In the genomic region with DNA sequence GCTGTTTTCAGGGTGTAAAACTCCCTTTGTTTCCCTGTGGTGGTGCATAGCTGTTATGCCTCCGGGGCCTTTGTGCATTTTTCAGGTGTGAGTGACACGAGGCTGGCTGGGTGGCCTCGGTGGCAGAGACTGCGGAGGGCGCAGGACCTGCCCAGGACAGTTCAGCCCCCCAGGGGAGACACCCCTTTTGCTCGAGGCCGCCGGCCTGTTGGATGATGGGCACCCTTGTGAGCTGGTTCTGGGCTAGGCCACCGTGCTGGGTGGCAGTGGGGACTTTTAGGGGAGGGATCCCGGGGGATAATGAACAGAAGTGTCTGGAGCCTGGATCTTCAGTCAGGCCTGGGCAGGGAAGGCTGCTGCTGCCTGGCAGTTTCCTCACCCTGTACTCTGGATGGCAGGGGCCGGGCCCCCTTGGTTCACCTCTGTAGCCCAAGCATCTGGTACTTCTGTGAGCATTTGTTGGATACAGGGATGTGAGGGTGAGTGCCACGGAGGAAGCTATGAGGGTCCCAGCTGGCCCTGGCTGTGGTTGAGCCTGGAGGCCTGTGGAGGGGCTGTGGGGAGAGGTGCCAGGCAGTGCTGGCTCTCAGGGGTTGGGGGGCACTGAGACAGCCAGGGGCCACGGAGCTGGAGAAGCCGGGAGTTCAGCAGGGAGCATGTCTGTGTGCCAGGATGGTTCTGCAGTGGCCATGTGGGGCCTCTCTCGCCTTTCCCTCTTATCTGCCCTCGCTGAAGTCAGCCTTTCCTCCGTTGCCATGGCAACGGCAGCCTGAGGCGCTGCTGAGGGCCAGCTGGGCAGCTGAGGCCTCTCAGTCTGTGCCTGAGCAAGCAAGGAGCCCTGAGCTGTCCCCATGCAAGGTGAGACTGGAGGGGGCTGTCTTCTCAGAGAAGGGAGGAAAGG, we compare ENCODE assay signal across 11 cellular contexts. TPM values are rescaled to one million over a fixed set of nuclear protein-coding genes. Genes with fewer than 3 reads are reported as not detected.
DNase-seq lines count a peak whose midpoint lies in the region; ATAC-seq, FAIRE-seq and TF ChIP-seq lines count a peak whose summit lies in the region.
"Had no signal": no experiment of that assay in that cellular context is flagged by ENCODE, and none has a peak within 500 bp of the region (broad histone marks: within the 10 kb centered on the region; RNA-seq: fewer than 3 reads in every experiment).

No MANE protein-coding gene starts in this region.

- H3K4me3 ChIP-seq in kidney (ENCODE audit: low read length in 2 of 2): no peak overlapping the region
- no peak overlapping the region for H3K4me3 ChIP-seq in naive thymus-derived CD4-positive, alpha-beta T cell (ENCODE audit: low read length)
- H3K4me3 ChIP-seq: ascending aorta had no signal

- FAIRE-seq in kidney (lab: Jason Lieb, UNC): no peak

- POLR2A ChIA-PET in naive thymus-derived CD4-positive, alpha-beta T cell (lab: Charles Lee): no interaction called here
- POLR2A ChIA-PET in activated CD8-positive, alpha-beta T cell treated with anti-CD3 and anti-CD28 coated beads, Interleukin-2, amount 10 ng/mL, durations not matched to agents 7 days and 5 days (lab: Charles Lee): no interaction called here

- no peak overlapping the region for H3K27ac Mint-ChIP-seq in naive thymus-derived CD4-positive, alpha-beta T cell
- H3K27ac Mint-ChIP-seq in activated CD8-positive, alpha-beta T cell treated with anti-CD3 and anti-CD28 coated beads, Interleukin-2, amount 10 ng/mL, durations not matched to agents 7 days and 5 days: no peak overlapping the region
- H3K27ac Mint-ChIP-seq: CD4-positive, CD25-positive, alpha-beta regulatory T cell; stimulated activated naive CD8-positive, alpha-beta T cell treated with anti-CD3 and anti-CD28 coated beads, Interleukin-15, Interleukin-2, amounts not matched to agents 100 ng/mL and 50 ng/mL, for 24 hours had no signal

- ATAC-seq in HG02610 (IDR thresholded peaks at IDR 0.05; ENCODE audit: unreplicated experiment): no peak
- ATAC-seq in naive thymus-derived CD4-positive, alpha-beta T cell: no peak
- no peak for ATAC-seq in activated CD8-positive, alpha-beta T cell treated with anti-CD3 and anti-CD28 coated beads, Interleukin-2, amount 10 ng/mL, durations not matched to agents 7 days and 5 days

- no peak overlapping the region for H3K4me3 Mint-ChIP-seq in naive thymus-derived CD4-positive, alpha-beta T cell
- no peak overlapping the region for H3K4me3 Mint-ChIP-seq in activated CD8-positive, alpha-beta T cell treated with anti-CD3 and anti-CD28 coated beads, Interleukin-2, amount 10 ng/mL, durations not matched to agents 7 days and 5 days

- peak; percentile 61 for DNase-seq in AG08396 (ENCODE audit: low spot score)
- DNase-seq in NCI-H1092 (lab: John Stamatoyannopoulos, UW): peak; percentile 55
- DNase-seq in astrocyte of the hippocampus (ENCODE audit: low read depth, low spot score): peak; percentile 82
- peak; percentile 67 for DNase-seq in kidney
- no peak for DNase-seq in naive thymus-derived CD4-positive, alpha-beta T cell
- DNase-seq in activated CD8-positive, alpha-beta T cell treated with anti-CD3 and anti-CD28 coated beads, Interleukin-2, amount 10 ng/mL, durations not matched to agents 7 days and 5 days: no peak
- no peak for DNase-seq in T-helper 9 cell

- no peaks in the 10 kb centered on the region for H3K36me3 ChIP-seq in kidney (ENCODE audit: control insufficient read depth in 1 of 2, insufficient read depth in 2 of 2, low read length in 2 of 2)
- no peaks in the 10 kb centered on the region for H3K36me3 ChIP-seq in naive thymus-derived CD4-positive, alpha-beta T cell (ENCODE audit: control insufficient read depth in 2 of 3, insufficient read depth in 3 of 3, low read length in 3 of 3)
- H3K36me3 ChIP-seq: ascending aorta had no signal

- no peak overlapping the region for H3K9ac ChIP-seq in kidney (ENCODE audit: low read length in 2 of 2)

- no peaks in the 10 kb centered on the region for H3K4me1 ChIP-seq in kidney (ENCODE audit: control insufficient read depth in 1 of 2, insufficient read depth in 1 of 2, low read depth in 1 of 2, low read length in 2 of 2)
- no peaks in the 10 kb centered on the region for H3K4me1 ChIP-seq in naive thymus-derived CD4-positive, alpha-beta T cell (ENCODE audit: control insufficient read depth in 2 of 2, insufficient read depth in 2 of 2, low read length in 2 of 2)
- H3K4me1 ChIP-seq: ascending aorta had no signal

- CTCF ChIA-PET in naive thymus-derived CD4-positive, alpha-beta T cell (lab: Charles Lee): no interaction called here
- CTCF ChIA-PET in activated CD8-positive, alpha-beta T cell treated with anti-CD3 and anti-CD28 coated beads, Interleukin-2, amount 10 ng/mL, durations not matched to agents 7 days and 5 days (lab: Charles Lee): interaction anchor here (1.3 to 2.8 kb wide), 8 partner anchors 10 to 293 kb away, joined by 3 to 26 read pairs (median 6); no protein-coding TSS in a partner anchor

- H3K27ac ChIP-seq in kidney (ENCODE audit: low read depth in 2 of 2, low read length in 2 of 2): no peak overlapping the region
- no peak overlapping the region for H3K27ac ChIP-seq in naive thymus-derived CD4-positive, alpha-beta T cell (ENCODE audit: low read depth, low read length)
- H3K27ac ChIP-seq: ascending aorta had no signal

- H3K27me3 Mint-ChIP-seq in naive thymus-derived CD4-positive, alpha-beta T cell: peaks cover 9 to 27% (median 15%) of the 10 kb centered on the region in 5 donors
- peaks cover 4% of the 10 kb centered on the region for H3K27me3 Mint-ChIP-seq in activated CD8-positive, alpha-beta T cell treated with anti-CD3 and anti-CD28 coated beads, Interleukin-2, amount 10 ng/mL, durations not matched to agents 7 days and 5 days (ENCODE audit: low read depth)

- intact Hi-C loops in kidney (cut with DNase I): no loop called here
- intact Hi-C loops in naive thymus-derived CD4-positive, alpha-beta T cell (cut with micrococcal nuclease): loop anchor here in 1 of 2 donors (1.0 to 5.0 kb wide), 4 partner anchors 39 to 1441 kb away; no protein-coding TSS in a partner anchor

- H3K9me3 Mint-ChIP-seq in naive thymus-derived CD4-positive, alpha-beta T cell: no peaks in the 10 kb centered on the region
- no peaks in the 10 kb centered on the region for H3K9me3 Mint-ChIP-seq in activated CD8-positive, alpha-beta T cell treated with anti-CD3 and anti-CD28 coated beads, Interleukin-2, amount 10 ng/mL, durations not matched to agents 7 days and 5 days (ENCODE audit: insufficient read depth)
- H3K9me3 Mint-ChIP-seq: CD4-positive, CD25-positive, alpha-beta regulatory T cell; stimulated activated naive CD8-positive, alpha-beta T cell treated with anti-CD3 and anti-CD28 coated beads, Interleukin-15, Interleukin-2, amounts not matched to agents 100 ng/mL and 50 ng/mL, for 24 hours had no signal

- peaks cover 0 to 12% (median 7%) of the 10 kb centered on the region in 7 donors for H3K4me1 Mint-ChIP-seq in naive thymus-derived CD4-positive, alpha-beta T cell
- H3K4me1 Mint-ChIP-seq in activated CD8-positive, alpha-beta T cell treated with anti-CD3 and anti-CD28 coated beads, Interleukin-2, amount 10 ng/mL, durations not matched to agents 7 days and 5 days (ENCODE audit: low read depth): peaks cover 4% of the 10 kb centered on the region

- no peak for TF ChIP-seq CTCF in kidney (IDR thresholded peaks at IDR 0.05; ENCODE audit: borderline replicate concordance, extremely low read depth, insufficient read depth)

- no peaks in the 10 kb centered on the region for H3K36me3 Mint-ChIP-seq in naive thymus-derived CD4-positive, alpha-beta T cell
- no peaks in the 10 kb centered on the region for H3K36me3 Mint-ChIP-seq in activated CD8-positive, alpha-beta T cell treated with anti-CD3 and anti-CD28 coated beads, Interleukin-2, amount 10 ng/mL, durations not matched to agents 7 days and 5 days (ENCODE audit: low read depth)
- H3K36me3 Mint-ChIP-seq: CD4-positive, CD25-positive, alpha-beta regulatory T cell had no signal

- no peaks in the 10 kb centered on the region for H3K27me3 ChIP-seq in naive thymus-derived CD4-positive, alpha-beta T cell (ENCODE audit: control insufficient read depth in 2 of 2, insufficient read depth in 2 of 2, low read length in 2 of 2)
- H3K27me3 ChIP-seq: ascending aorta had no signal

- no peaks in the 10 kb centered on the region for H3K9me3 ChIP-seq in kidney (ENCODE audit: control insufficient read depth in 1 of 2, low read length in 2 of 2)
- H3K9me3 ChIP-seq in naive thymus-derived CD4-positive, alpha-beta T cell (ENCODE audit: control insufficient read depth in 2 of 3, low read length in 3 of 3): no peaks in the 10 kb centered on the region
- H3K9me3 ChIP-seq: ascending aorta had no signal

RNA-seq across cellular contexts. Expression of gene KY, which starts 49.0 kb away (rescaled TPM):
- 0.50 TPM for total RNA-seq in kidney
- 0.69 TPM for polyA plus RNA-seq in kidney (ENCODE audit: insufficient read depth, low read depth, low replicate concordance)
- total RNA-seq in naive thymus-derived CD4-positive, alpha-beta T cell: not detected
- not detected for polyA plus RNA-seq in naive thymus-derived CD4-positive, alpha-beta T cell
- not detected for total RNA-seq in activated CD8-positive, alpha-beta T cell treated with anti-CD3 and anti-CD28 coated beads, Interleukin-2, amount 10 ng/mL, durations not matched to agents 7 days and 5 days
- total RNA-seq: CD4-positive, CD25-positive, alpha-beta regulatory T cell had no signal
- polyA plus RNA-seq: CD4-positive, CD25-positive, alpha-beta regulatory T cell had no signal

Comparison
In these comparisons a context has a peak if more than half of its experiments do, and no peak if none do; other contexts are left out.
1. DNase-seq: peak in AG08396 (single experiment), NCI-H1092 (single experiment), astrocyte of the hippocampus (single experiment) and kidney (single experiment); none in naive thymus-derived CD4-positive, alpha-beta T cell (0 of 9), activated CD8-positive, alpha-beta T cell treated with anti-CD3 and anti-CD28 coated beads, Interleukin-2, amount 10 ng/mL, durations not matched to agents 7 days and 5 days (single experiment) and T-helper 9 cell (single experiment).